8 cellular contexts compared by ENCODE assay signal in the genomic region with DNA sequence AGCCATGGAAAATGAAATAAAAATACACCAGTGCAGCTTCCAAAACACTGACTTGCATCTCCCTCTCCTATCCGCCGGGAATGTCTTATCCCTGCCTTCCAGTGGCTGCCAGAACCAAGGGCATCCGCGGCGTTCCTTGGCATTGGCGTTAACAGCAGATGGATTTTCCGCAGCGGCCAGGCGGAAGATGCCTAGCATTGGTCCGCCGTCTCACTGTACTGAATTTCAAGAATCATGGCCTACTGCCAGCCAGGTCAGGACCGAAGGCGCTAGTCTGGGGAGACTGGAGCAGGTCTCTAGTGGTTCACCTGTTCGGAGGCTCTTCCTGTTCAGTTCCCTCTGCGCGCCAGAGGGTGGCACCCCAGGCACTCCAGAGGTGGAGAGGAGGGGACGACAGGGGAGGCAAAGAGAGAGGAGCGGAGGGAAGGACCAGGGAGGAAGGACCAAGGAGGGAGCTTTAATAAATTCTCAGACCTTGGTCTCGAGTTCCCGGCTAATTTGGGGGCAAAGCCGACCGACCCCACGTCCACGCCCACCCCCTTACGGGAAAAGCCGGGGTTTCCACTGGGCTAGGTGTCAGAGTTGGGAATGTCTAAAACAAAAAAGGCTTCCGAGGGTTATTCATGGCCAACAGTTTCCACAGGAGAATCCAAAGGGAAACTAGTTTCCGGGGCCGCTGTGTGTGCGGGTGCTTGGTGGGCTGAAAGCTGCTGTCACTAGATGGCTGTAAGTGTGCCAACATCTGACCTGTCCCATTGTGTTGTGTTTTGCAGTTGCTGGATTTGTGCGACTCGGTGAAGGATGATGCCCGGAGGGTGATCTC. TPM values are rescaled to one million over a fixed set of nuclear protein-coding genes. Genes with fewer than 3 reads are reported as not detected.
A peak's percentile ranks its signal among the peaks of the same experiment; 100 is the strongest.
DNase-seq lines count a peak whose midpoint lies in the region; ATAC-seq, FAIRE-seq and TF ChIP-seq lines count a peak whose summit lies in the region.

No MANE protein-coding gene starts in this region.

- CTCF ChIA-PET in WTC11 (lab: Charles Lee): interaction anchor here (0.5 to 2.0 kb wide), 16 partner anchors 9 to 589 kb away, joined by 3 to 6 read pairs (median 3); no protein-coding TSS in a partner anchor

- peak overlapping the region; percentile 71 for H3K4me3 Mint-ChIP-seq in WTC11

- H3K4me3 ChIP-seq in small intestine (ENCODE audit: low read depth in 1 of 2, low read length in 2 of 2): peak overlapping the region in 1 of 2 donors; percentile 81

- WGBS in small intestine, 3 donors: 4 to 6% (median 5%) methylated on average over 33 of the region's 33 CpGs

- no peaks in the 10 kb centered on the region for H3K9me3 ChIP-seq in small intestine (ENCODE audit: control insufficient read depth, low read depth)

- H3K9me3 Mint-ChIP-seq in WTC11: no peaks in the 10 kb centered on the region

- DNase-seq in AG08396 (ENCODE audit: low spot score) (peak; percentile 84), NCI-H2227 (lab: John Stamatoyannopoulos, UW; ENCODE audit: unreplicated experiment) (peak; percentile 82), WTC11 (ENCODE audit: low spot score) (peak; percentile 84), iris pigment epithelial cell (ENCODE audit: low read depth) (peak; percentile 74), small intestine (peak; percentile 87), OCI-M2 (lab: John Stamatoyannopoulos, UW; ENCODE audit: unreplicated experiment) (no peak)
- DNase-seq in central memory CD4-positive, alpha-beta T cell: peak; percentile 63

- H3K27me3 ChIP-seq in small intestine (ENCODE audit: control insufficient read depth in 2 of 2, insufficient read depth in 2 of 2, low read length in 2 of 2): peaks cover 0 to 14% of the 10 kb centered on the region in 2 donors

- H3K36me3 ChIP-seq in small intestine (ENCODE audit: control insufficient read depth in 2 of 2, insufficient read depth in 2 of 2, low read length in 2 of 2): no peaks in the 10 kb centered on the region

- no peak for FAIRE-seq in small intestine (lab: Jason Lieb, UNC)

- POLR2A ChIA-PET in WTC11 (lab: Charles Lee): no interaction called here

- TF ChIP-seq CTCF in WTC11 (IDR thresholded peaks at IDR 0.05): peak; percentile 61; the same call in 1 of the 2 replicates

- H3K36me3 Mint-ChIP-seq in WTC11: no peaks in the 10 kb centered on the region

- H3K27ac Mint-ChIP-seq in WTC11: no peak overlapping the region

- no peak overlapping the region for H3K27ac ChIP-seq in small intestine (ENCODE audit: low read depth in 1 of 2, low read length in 1 of 2)

- H3K4me1 ChIP-seq in small intestine (ENCODE audit: control insufficient read depth in 2 of 2, insufficient read depth in 1 of 2, low read depth in 1 of 2, low read length in 1 of 2): peaks cover 0 to 4% of the 10 kb centered on the region in 2 donors

- H3K4me1 Mint-ChIP-seq in WTC11: peaks cover 32% of the 10 kb centered on the region

- peak; percentile 35 for ATAC-seq in GM21723 (IDR thresholded peaks at IDR 0.05; ENCODE audit: unreplicated experiment)
- peak; percentile 73 for ATAC-seq in WTC11

- H3K27me3 Mint-ChIP-seq in WTC11 (ENCODE audit: low read depth): peaks cover 52% of the 10 kb centered on the region

TF ChIP-seq in WTC11, 78 proteins besides CTCF, POLR2A, EP300 and RAD21:
- TF ChIP-seq ETV6 (CRISPR knock-in tag; IDR thresholded peaks at IDR 0.05) (0 out of 2 replicates have a peak, but pooled peaks have one; percentile 57), ZNF263 (CRISPR knock-in tag; IDR thresholded peaks at IDR 0.05; ENCODE audit: low read depth) (peak; percentile 91)
- TF ChIP-seq, protein P1, sequence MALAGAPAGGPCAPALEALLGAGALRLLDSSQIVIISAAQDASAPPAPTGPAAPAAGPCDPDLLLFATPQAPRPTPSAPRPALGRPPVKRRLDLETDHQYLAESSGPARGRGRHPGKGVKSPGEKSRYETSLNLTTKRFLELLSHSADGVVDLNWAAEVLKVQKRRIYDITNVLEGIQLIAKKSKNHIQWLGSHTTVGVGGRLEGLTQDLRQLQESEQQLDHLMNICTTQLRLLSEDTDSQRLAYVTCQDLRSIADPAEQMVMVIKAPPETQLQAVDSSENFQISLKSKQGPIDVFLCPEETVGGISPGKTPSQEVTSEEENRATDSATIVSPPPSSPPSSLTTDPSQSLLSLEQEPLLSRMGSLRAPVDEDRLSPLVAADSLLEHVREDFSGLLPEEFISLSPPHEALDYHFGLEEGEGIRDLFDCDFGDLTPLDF (CRISPR knock-in tag; IDR thresholded peaks at IDR 0.05): no peak
- TF ChIP-seq, protein P2, sequence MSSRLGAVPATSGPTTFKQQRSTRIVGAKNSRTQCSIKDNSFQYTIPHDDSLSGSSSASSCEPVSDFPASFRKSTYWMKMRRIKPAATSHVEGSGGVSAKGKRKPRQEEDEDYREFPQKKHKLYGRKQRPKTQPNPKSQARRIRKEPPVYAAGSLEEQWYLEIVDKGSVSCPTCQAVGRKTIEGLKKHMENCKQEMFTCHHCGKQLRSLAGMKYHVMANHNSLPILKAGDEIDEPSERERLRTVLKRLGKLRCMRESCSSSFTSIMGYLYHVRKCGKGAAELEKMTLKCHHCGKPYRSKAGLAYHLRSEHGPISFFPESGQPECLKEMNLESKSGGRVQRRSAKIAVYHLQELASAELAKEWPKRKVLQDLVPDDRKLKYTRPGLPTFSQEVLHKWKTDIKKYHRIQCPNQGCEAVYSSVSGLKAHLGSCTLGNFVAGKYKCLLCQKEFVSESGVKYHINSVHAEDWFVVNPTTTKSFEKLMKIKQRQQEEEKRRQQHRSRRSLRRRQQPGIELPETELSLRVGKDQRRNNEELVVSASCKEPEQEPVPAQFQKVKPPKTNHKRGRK (CRISPR knock-in tag; IDR thresholded peaks at IDR 0.05; ENCODE audit: borderline replicate concordance): no peak
- TF ChIP-seq, protein P3, sequence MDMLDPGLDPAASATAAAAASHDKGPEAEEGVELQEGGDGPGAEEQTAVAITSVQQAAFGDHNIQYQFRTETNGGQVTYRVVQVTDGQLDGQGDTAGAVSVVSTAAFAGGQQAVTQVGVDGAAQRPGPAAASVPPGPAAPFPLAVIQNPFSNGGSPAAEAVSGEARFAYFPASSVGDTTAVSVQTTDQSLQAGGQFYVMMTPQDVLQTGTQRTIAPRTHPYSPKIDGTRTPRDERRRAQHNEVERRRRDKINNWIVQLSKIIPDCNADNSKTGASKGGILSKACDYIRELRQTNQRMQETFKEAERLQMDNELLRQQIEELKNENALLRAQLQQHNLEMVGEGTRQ (CRISPR knock-in tag; IDR thresholded peaks at IDR 0.05): no peak
- TF ChIP-seq, protein P4, sequence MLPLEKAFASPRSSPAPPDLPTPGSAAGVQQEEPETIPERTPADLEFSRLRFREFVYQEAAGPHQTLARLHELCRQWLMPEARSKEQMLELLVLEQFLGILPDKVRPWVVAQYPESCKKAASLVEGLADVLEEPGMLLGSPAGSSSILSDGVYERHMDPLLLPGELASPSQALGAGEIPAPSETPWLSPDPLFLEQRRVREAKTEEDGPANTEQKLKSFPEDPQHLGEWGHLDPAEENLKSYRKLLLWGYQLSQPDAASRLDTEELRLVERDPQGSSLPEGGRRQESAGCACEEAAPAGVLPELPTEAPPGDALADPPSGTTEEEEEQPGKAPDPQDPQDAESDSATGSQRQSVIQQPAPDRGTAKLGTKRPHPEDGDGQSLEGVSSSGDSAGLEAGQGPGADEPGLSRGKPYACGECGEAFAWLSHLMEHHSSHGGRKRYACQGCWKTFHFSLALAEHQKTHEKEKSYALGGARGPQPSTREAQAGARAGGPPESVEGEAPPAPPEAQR (CRISPR knock-in tag; IDR thresholded peaks at IDR 0.05): no peak

RNA-seq across cellular contexts. Expression of a gene that starts 3.7 kb away (rescaled TPM):
- total RNA-seq in WTC11 (2021): 19.3 to 20.8 TPM (median 20.7 TPM) in 3 replicates
- polyA plus RNA-seq in small intestine: 10 to 100 TPM in 2 of 3 donors, 1 to 10 TPM in 1; 8.5 to 10.8 (median 10.3) TPM
